Comparison of ENCODE assay signal across 7 cellular contexts in the genomic region with DNA sequence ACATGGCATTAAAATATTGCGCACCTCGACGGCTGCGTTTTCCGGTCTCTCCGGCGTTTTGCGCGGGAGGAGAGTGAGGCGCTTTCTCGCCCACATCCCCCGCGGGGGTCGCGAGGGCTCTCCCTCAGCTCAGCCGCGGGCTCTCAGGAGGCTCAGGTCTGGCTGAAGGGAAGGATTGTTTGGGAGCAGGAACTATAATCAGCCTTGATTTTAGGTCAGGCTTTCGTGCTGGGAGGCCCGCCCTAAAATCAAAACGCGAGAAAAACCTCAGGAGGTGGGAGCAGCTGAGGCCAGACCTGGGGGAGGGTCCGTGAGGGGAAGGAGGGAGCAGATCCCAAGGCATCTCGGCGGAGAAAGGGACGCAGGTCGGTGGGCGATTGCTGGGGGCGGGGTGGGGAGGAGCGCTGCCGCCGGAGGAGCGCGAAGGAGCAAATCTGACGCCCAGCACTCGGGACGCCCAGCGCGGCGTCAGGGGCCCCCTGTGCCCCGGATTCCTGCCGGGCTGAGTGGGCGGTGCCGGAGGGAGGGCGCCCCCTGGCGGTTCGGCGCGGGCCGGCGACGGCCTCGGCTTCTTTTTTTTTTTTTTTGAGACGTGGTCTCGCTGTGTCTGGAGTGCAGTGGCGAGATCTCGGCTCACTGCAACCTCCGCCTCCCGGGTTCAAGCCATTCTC. TPM values are rescaled to one million over a fixed set of nuclear protein-coding genes. Genes with fewer than 3 reads are reported as not detected.
DNase-seq lines count a peak whose midpoint lies in the region; ATAC-seq and TF ChIP-seq lines count a peak whose summit lies in the region.

No MANE protein-coding gene starts in this region.

- H3K27ac ChIP-seq in coronary artery = peak overlapping the region in 1 of 2 donors; percentile 77

- in situ Hi-C loops in GM13976 (cut with MboI; ENCODE audit: low sequenced_read_pairs, unreplicated experiment) = no loop called here

- peak; percentile 81 for DNase-seq in GM13976 (ENCODE audit: low spot score)
- DNase-seq in NAMALWA (ENCODE audit: low spot score) = peak; percentile 70
- DNase-seq in activated CD4-positive, alpha-beta T cell treated with anti-CD3 and anti-CD28 coated beads for 48 hours = peak; percentile 86
- DNase-seq in coronary artery (ENCODE audit: low spot score) = no peak
- DNase-seq in left lobe of liver (ENCODE audit: low spot score) = peak; percentile 68
- peak; percentile 83 to 84 for DNase-seq in stimulated activated CD4-positive, alpha-beta T cell treated with anti-CD3 and anti-CD28 coated beads, Interleukin-2, amount 100 ng/mL, for 24 hours
- DNase-seq in COLO829 (ENCODE audit: low spot score) = no peak

- TF ChIP-seq CTCF in GM13976 (IDR thresholded peaks at IDR 0.05; ENCODE audit: borderline replicate concordance, control extremely low read depth, extremely low read depth, insufficient read depth, missing control alignments) (peak; percentile 72), coronary artery (IDR thresholded peaks at IDR 0.05) (peak; percentile 86)

- peak overlapping the region; percentile 79 for H3K4me3 ChIP-seq in coronary artery

- ATAC-seq in left lobe of liver = peak; percentile 79

RNA-seq across cellular contexts. Expression of gene RNF130, which starts 18.7 kb away (rescaled TPM):
- total RNA-seq in left lobe of liver = 102 TPM

Comparison
In these comparisons a context has a peak if more than half of its experiments do, and no peak if none do; other contexts are left out.
1. DNase-seq: peak in GM13976 (single experiment), NAMALWA (single experiment), activated CD4-positive, alpha-beta T cell treated with anti-CD3 and anti-CD28 coated beads for 48 hours (single experiment), left lobe of liver (single experiment) and stimulated activated CD4-positive, alpha-beta T cell treated with anti-CD3 and anti-CD28 coated beads, Interleukin-2, amount 100 ng/mL, for 24 hours (2 of 2); none in coronary artery (single experiment) and COLO829 (single experiment).